In the genomic region with DNA sequence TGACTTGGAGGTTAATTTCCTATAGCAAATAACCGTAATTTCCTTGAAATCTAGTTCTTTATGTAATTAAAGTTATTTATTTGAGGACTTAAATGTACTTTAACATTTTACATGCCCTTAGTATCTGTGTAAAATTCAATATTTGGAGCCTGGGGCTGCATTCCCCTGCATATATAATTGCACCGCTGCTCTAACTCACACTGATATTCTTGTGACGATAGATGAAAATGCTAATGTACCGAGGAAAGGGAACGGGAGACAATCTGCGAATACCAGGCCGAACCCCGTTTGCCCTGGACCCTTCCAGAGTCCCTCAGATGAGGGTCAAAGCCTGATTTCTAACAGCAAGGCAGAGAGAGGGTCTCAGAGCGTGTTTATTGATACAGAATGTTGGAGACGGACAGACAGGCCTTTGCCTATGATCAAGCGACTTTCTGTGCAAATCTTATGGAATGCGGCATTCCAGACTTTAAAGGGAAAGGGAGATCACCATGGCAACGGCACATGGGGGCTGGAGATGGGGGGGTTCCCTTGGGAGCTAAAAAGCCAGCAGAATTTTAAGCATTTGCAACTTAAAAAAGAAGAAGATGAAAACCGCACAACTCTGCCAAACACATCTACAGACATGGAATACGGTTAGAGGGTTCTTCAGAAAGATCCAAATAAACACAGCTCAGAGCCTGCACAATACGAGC, we compare ENCODE assay signal across 1 cellular context.
TF ChIP-seq lines count a peak whose summit lies in the region.

No MANE protein-coding gene starts in this region.

TF ChIP-seq in GM23338, 12 proteins besides CTCF, POLR2A, EP300 and RAD21:
- no peak for TF ChIP-seq ZNF331 (CRISPR knock-in tag; IDR thresholded peaks at IDR 0.05; ENCODE audit: low read depth)
- TF ChIP-seq EZH2phosphoT487 (IDR thresholded peaks at IDR 0.05; ENCODE audit: unreplicated experiment), result no peak
- TF ChIP-seq ZNF114 (CRISPR knock-in tag; IDR thresholded peaks at IDR 0.05), result no peak
- no peak for TF ChIP-seq NANOG (IDR thresholded peaks at IDR 0.05; ENCODE audit: borderline replicate concordance)
- TF ChIP-seq, protein P1, sequence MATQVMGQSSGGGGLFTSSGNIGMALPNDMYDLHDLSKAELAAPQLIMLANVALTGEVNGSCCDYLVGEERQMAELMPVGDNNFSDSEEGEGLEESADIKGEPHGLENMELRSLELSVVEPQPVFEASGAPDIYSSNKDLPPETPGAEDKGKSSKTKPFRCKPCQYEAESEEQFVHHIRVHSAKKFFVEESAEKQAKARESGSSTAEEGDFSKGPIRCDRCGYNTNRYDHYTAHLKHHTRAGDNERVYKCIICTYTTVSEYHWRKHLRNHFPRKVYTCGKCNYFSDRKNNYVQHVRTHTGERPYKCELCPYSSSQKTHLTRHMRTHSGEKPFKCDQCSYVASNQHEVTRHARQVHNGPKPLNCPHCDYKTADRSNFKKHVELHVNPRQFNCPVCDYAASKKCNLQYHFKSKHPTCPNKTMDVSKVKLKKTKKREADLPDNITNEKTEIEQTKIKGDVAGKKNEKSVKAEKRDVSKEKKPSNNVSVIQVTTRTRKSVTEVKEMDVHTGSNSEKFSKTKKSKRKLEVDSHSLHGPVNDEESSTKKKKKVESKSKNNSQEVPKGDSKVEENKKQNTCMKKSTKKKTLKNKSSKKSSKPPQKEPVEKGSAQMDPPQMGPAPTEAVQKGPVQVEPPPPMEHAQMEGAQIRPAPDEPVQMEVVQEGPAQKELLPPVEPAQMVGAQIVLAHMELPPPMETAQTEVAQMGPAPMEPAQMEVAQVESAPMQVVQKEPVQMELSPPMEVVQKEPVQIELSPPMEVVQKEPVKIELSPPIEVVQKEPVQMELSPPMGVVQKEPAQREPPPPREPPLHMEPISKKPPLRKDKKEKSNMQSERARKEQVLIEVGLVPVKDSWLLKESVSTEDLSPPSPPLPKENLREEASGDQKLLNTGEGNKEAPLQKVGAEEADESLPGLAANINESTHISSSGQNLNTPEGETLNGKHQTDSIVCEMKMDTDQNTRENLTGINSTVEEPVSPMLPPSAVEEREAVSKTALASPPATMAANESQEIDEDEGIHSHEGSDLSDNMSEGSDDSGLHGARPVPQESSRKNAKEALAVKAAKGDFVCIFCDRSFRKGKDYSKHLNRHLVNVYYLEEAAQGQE (IDR thresholded peaks at IDR 0.05; ENCODE audit: unreplicated experiment), result no peak
- no peak for TF ChIP-seq POLR2AphosphoS5 (IDR thresholded peaks at IDR 0.05; ENCODE audit: low read depth)
